In genomic region chr13:107203146-107203847, GRCh38 we compare ENCODE assay signal across 8 cellular contexts.
DNase-seq lines count a peak whose midpoint lies in the region; ATAC-seq and TF ChIP-seq lines count a peak whose summit lies in the region.

No MANE protein-coding gene starts in this region.

- no peaks in the 10 kb centered on the region for H4K20me1 ChIP-seq in OCI-LY7 (ENCODE audit: insufficient read depth, low read length)

- no peaks in the 10 kb centered on the region for H3K36me3 ChIP-seq in OCI-LY7 (ENCODE audit: insufficient read depth, low read length)
- H3K36me3 ChIP-seq in cardiac muscle cell, result no peaks in the 10 kb centered on the region
- no peaks in the 10 kb centered on the region for H3K36me3 ChIP-seq in upper lobe of left lung

- BruUV-seq in OCI-LY7 (replicated peaks; lab: Mats Ljungman, UMichigan), result no TSS peak

- H3K79me2 ChIP-seq in OCI-LY7 (ENCODE audit: insufficient read depth, low read depth, low read length), result no peaks in the 10 kb centered on the region

- POLR2A ChIA-PET in OCI-LY7 (lab: Charles Lee), result interaction anchor here (1.1 kb wide), 1 partner anchor 12 kb away, joined by 3 read pairs; no protein-coding TSS in a partner anchor

- no peak overlapping the region for H3K27ac ChIP-seq in OCI-LY7 (ENCODE audit: low read depth, low read length, poor library complexity, severe bottlenecking)
- no peak overlapping the region for H3K27ac ChIP-seq in cardiac muscle cell
- peak overlapping the region; percentile 57 to 73 (median 64) for H3K27ac ChIP-seq in upper lobe of left lung

- no peaks in the 10 kb centered on the region for H3K9me2 ChIP-seq in OCI-LY7 (ENCODE audit: insufficient read depth, low read length)

- intact Hi-C loops in OCI-LY7 (cut with micrococcal nuclease; ENCODE audit: unreplicated experiment), result no loop called here

- no peak overlapping the region for H2AFZ ChIP-seq in OCI-LY7 (ENCODE audit: low read length)

- H3K27me3 ChIP-seq in cardiac muscle cell (no peaks in the 10 kb centered on the region), upper lobe of left lung (no peaks in the 10 kb centered on the region)

- H3K4me2 ChIP-seq in OCI-LY7 (ENCODE audit: low read length), result no peak overlapping the region

- TF ChIP-seq CTCF in OCI-LY7 (conservative IDR thresholded peaks at IDR 0.05; ENCODE audit: low read length) (peak; percentile 60), cardiac muscle cell (IDR thresholded peaks at IDR 0.05; ENCODE audit: low read depth, low read length) (peak; percentile 47), upper lobe of left lung (IDR thresholded peaks at IDR 0.05) (peak in 2 of 6 experiments; percentile 23 to 26)

- H3K9me3 ChIP-seq in OCI-LY7 (ENCODE audit: low read length) (no peaks in the 10 kb centered on the region), cardiac muscle cell (ENCODE audit: low read depth) (no peaks in the 10 kb centered on the region), upper lobe of left lung (no peaks in the 10 kb centered on the region)

- 64 to 69% methylated on average over 7 to 9 of the region's 11 CpGs for WGBS in upper lobe of left lung, 2 donors

- no peak for ATAC-seq in upper lobe of left lung (ENCODE audit: low FRiP score in 2 of 2)

- peak; percentile 6 for DNase-seq in activated CD4-positive, alpha-beta T cell treated with anti-CD3 and anti-CD28 coated beads for 48 hours
- no peak for DNase-seq in activated CD4-positive, alpha-beta T cell treated with anti-CD3 and anti-CD28 coated beads for 1 hour
- DNase-seq in OCI-LY7 (ENCODE audit: low spot score), result peak; percentile 1
- peak; percentile 53 to 59 for DNase-seq in cardiac muscle cell (ENCODE audit: low read depth in 1 of 2, low spot score in 1 of 2)
- peak in 1 of 2 donors; percentile 17 for DNase-seq in upper lobe of left lung
- no peak for DNase-seq in retina
- no peak for DNase-seq in activated CD4-positive, alpha-beta T cell treated with anti-CD3 and anti-CD28 coated beads, Interleukin-2, amount 50 U/mL, for 1 hour
- DNase-seq in GOT3 (lab: John Stamatoyannopoulos, UW), result no peak

- H3K4me1 ChIP-seq in OCI-LY7 (ENCODE audit: insufficient read depth, low read length, poor library complexity, severe bottlenecking), result no peaks in the 10 kb centered on the region
- no peaks in the 10 kb centered on the region for H3K4me1 ChIP-seq in cardiac muscle cell (ENCODE audit: low read depth)
- H3K4me1 ChIP-seq in upper lobe of left lung, result peaks cover 4 to 10% (median 7%) of the 10 kb centered on the region in 4 donors

- TF ChIP-seq POLR2A in upper lobe of left lung (IDR thresholded peaks at IDR 0.05), result no peak

- CTCF ChIA-PET in OCI-LY7 (lab: Charles Lee; ENCODE audit: unreplicated experiment), result no interaction called here

- H3K4me3 ChIP-seq in OCI-LY7 (ENCODE audit: low read depth, low read length, poor library complexity, severe bottlenecking) (no peak overlapping the region), cardiac muscle cell (no peak overlapping the region), upper lobe of left lung (no peak overlapping the region)

- no peak for TF ChIP-seq EP300 in upper lobe of left lung (IDR thresholded peaks at IDR 0.05)

Comparison
In these comparisons a context has a peak if more than half of its experiments do, and no peak if none do; other contexts are left out.
1. DNase-seq: peak in activated CD4-positive, alpha-beta T cell treated with anti-CD3 and anti-CD28 coated beads for 48 hours (single experiment), OCI-LY7 (single experiment) and cardiac muscle cell (2 of 2); none in activated CD4-positive, alpha-beta T cell treated with anti-CD3 and anti-CD28 coated beads for 1 hour (single experiment), retina (single experiment), activated CD4-positive, alpha-beta T cell treated with anti-CD3 and anti-CD28 coated beads, Interleukin-2, amount 50 U/mL, for 1 hour (single experiment) and GOT3 (single experiment).
2. H3K27ac ChIP-seq: peak in upper lobe of left lung (4 of 4); none in OCI-LY7 (single experiment) and cardiac muscle cell (single experiment).